In genomic region chr2:129002751-129003150, GRCh38 we compare ENCODE assay signal across 22 cellular contexts.
"Had no signal": no experiment of that assay in that cellular context is flagged by ENCODE, and none has a peak within 500 bp of the region (broad histone marks: within the 10 kb centered on the region; RNA-seq: fewer than 3 reads in every experiment).

No MANE protein-coding gene starts in this region.

- H3K27me3 ChIP-seq: colonic mucosa, dorsolateral prefrontal cortex, esophagus squamous epithelium, foreskin keratinocyte, gastrocnemius medialis, gastroesophageal sphincter, heart left ventricle, heart right ventricle had no signal

- H3K4me1 ChIP-seq: colonic mucosa, foreskin keratinocyte, gastrocnemius medialis, gastroesophageal sphincter, heart left ventricle, heart right ventricle had no signal

- H3K27ac ChIP-seq: colonic mucosa, coronary artery, dorsolateral prefrontal cortex, epithelial cell of prostate, esophagus squamous epithelium, foreskin keratinocyte, gastrocnemius medialis, gastroesophageal sphincter, heart left ventricle, heart right ventricle had no signal

- H3K9me3 ChIP-seq: colonic mucosa, esophagus squamous epithelium, gastrocnemius medialis, gastroesophageal sphincter, heart left ventricle, heart right ventricle had no signal

- H3K36me3 ChIP-seq: colonic mucosa, esophagus squamous epithelium, gastrocnemius medialis, gastroesophageal sphincter, heart left ventricle, heart right ventricle had no signal

- H3K4me3 ChIP-seq: colonic mucosa, coronary artery, dorsolateral prefrontal cortex, esophagus squamous epithelium, gastrocnemius medialis, gastroesophageal sphincter, heart left ventricle, heart right ventricle had no signal

- DNase-seq: colonic mucosa; cortex of kidney; dermis blood vessel endothelial cell; dorsolateral prefrontal cortex; effector CD4-positive, alpha-beta T cell; effector CD8-positive, alpha-beta T cell; effector memory CD4-positive, alpha-beta T cell; effector memory CD8-positive, alpha-beta T cell; endodermal cell; erythroblast; esophagus squamous epithelium; foreskin fibroblast; foreskin keratinocyte; foreskin melanocyte; gastrocnemius medialis; glutamatergic neuron; head of caudate nucleus; heart left ventricle; heart right ventricle had no signal
